Comparison of ENCODE assay signal across 1 cellular context in genomic region chrX:1545776-1546408, GRCh38.
TF ChIP-seq lines count a peak whose summit lies in the region.

No MANE protein-coding gene starts in this region.

TF ChIP-seq in GM12878, 131 proteins besides CTCF, POLR2A, EP300 and RAD21:
- no peak for TF ChIP-seq NRF1 (conservative IDR thresholded peaks at IDR 0.05; ENCODE audit: low read depth, low read length)
- no peak for TF ChIP-seq ZBTB33 (IDR thresholded peaks at IDR 0.05)
- no peak for TF ChIP-seq RUNX3 (IDR thresholded peaks at IDR 0.05; ENCODE audit: low read length)
- TF ChIP-seq BMI1 (IDR thresholded peaks at IDR 0.05; ENCODE audit: borderline replicate concordance), result no peak
- TF ChIP-seq SRF (IDR thresholded peaks at IDR 0.05; ENCODE audit: low read depth in 2 of 2, low read length in 2 of 2), result no peak
- no peak for TF ChIP-seq NFXL1 (IDR thresholded peaks at IDR 0.05; ENCODE audit: borderline replicate concordance)
- TF ChIP-seq WRNIP1 (IDR thresholded peaks at IDR 0.05; ENCODE audit: borderline replicate concordance, low read depth, low read length), result no peak
- no peak for TF ChIP-seq BRCA1 (IDR thresholded peaks at IDR 0.05; ENCODE audit: low read depth, low read length)
- TF ChIP-seq PAX8 (IDR thresholded peaks at IDR 0.05), result no peak
- TF ChIP-seq ZNF207 (IDR thresholded peaks at IDR 0.05; ENCODE audit: borderline replicate concordance), result no peak
- no peak for TF ChIP-seq E2F4 (IDR thresholded peaks at IDR 0.05; ENCODE audit: low read depth, low read length)
- no peak for TF ChIP-seq HSF1 (IDR thresholded peaks at IDR 0.05; ENCODE audit: low read depth, low read length)
- TF ChIP-seq IKZF1 (conservative IDR thresholded peaks at IDR 0.05), result no peak
- TF ChIP-seq REST (IDR thresholded peaks at IDR 0.05; ENCODE audit: low read depth, low read length), result no peak
TF ChIP-seq in GM12878: peak in this region for 0.
